28 cellular contexts compared by ENCODE assay signal in genomic region chr18:26908906-26909305, GRCh38. TPM values are rescaled to one million over a fixed set of nuclear protein-coding genes. Genes with fewer than 3 reads are reported as not detected.
"Had no signal": no experiment of that assay in that cellular context is flagged by ENCODE, and none has a peak within 500 bp of the region (broad histone marks: within the 10 kb centered on the region; RNA-seq: fewer than 3 reads in every experiment).

No MANE protein-coding gene starts in this region.

- H3K4me1 ChIP-seq: adrenal gland, ascending aorta, body of pancreas, SJSA1 had no signal

- H3K4me3 ChIP-seq: adrenal gland, ascending aorta, body of pancreas, SJSA1 had no signal

- H3K9ac ChIP-seq: KMS-11 had no signal

- H3K27me3 ChIP-seq: adrenal gland, ascending aorta, body of pancreas, SJSA1 had no signal

- H3K36me3 ChIP-seq: adrenal gland, ascending aorta, SJSA1 had no signal

- H3K9me3 ChIP-seq: adrenal gland, ascending aorta, body of pancreas, SJSA1 had no signal

- H3K4me2 ChIP-seq: KMS-11 had no signal

- H3K27ac ChIP-seq: adrenal gland, ascending aorta, body of pancreas, KMS-11, RWPE1, SJSA1 had no signal

- DNase-seq: activated B cell treated with CpG ODN at 0.5 μM for 24 hours; activated CD4-positive, alpha-beta memory T cell treated with anti-CD3 and anti-CD28 coated beads for 36 hours; activated CD4-positive, alpha-beta T cell treated with anti-CD3 and anti-CD28 coated beads for 1 hour; activated CD4-positive, alpha-beta T cell treated with anti-CD3 and anti-CD28 coated beads, Interleukin-2, amount 10 ng/mL, durations not matched to agents 24 days and 14 days; activated CD8-positive, alpha-beta memory T cell treated with anti-CD3 and anti-CD28 coated beads for 24 hours; activated gamma-delta T cell treated with Interleukin-2 at 50 U/mL for 16 hours; activated naive CD4-positive, alpha-beta T cell treated with anti-CD3 and anti-CD28 coated beads, Interleukin-2, amount 50 U/mL, for 16 hours; activated naive CD8-positive, alpha-beta T cell treated with anti-CD3 and anti-CD28 coated beads, Interleukin-2, amount 10 ng/mL, durations not matched to agents 7 days and 5 days; activated T-cell treated with anti-CD3 and anti-CD28 coated beads, Interleukin-2, amount 50 U/mL, for 72 hours; adrenal gland; body of pancreas; cerebellar nuclear complex; NCI-H1092; NCI-H1417 treated with DMSO at 0.1 percent for 48 hours; NCI-H1694; NCI-H2029 treated with DMSO at 0.1 percent for 48 hours; NCI-H510A treated with DMSO at 0.1 percent for 48 hours; NCI-H69; NK-92 treated with Interleukin-12 subunit alpha and Interleukin-12 subunit beta, amount 100 ng/mL, for 24 hours; OCI-M1; Right ventricle myocardium superior; T-helper 9 cell had no signal

RNA-seq across cellular contexts. Expression of gene AQP4, which starts 43.4 kb away (rescaled TPM):
- total RNA-seq: activated B cell treated with CpG ODN at 0.5 μM for 24 hours; activated CD4-positive, alpha-beta memory T cell treated with anti-CD3 and anti-CD28 coated beads for 36 hours; activated CD4-positive, alpha-beta T cell treated with anti-CD3 and anti-CD28 coated beads, Interleukin-2, amount 10 ng/mL, durations not matched to agents 24 days and 14 days; activated naive CD8-positive, alpha-beta T cell treated with anti-CD3 and anti-CD28 coated beads, Interleukin-2, amount 10 ng/mL, durations not matched to agents 7 days and 5 days; activated T-cell treated with anti-CD3 and anti-CD28 coated beads, Interleukin-2, amount 50 U/mL, for 72 hours; activated T-helper 2 cell treated with anti-CD3 and anti-CD28 coated beads, Interferon-gamma antibody, Interleukin-2, Interleukin-4, amounts not matched to agents 10 μg/mL and 5 μg/mL and 100 μg/mL, durations not matched to agents 14 hours and 24 hours and 36 hours; ascending aorta; MCF 10A; SJSA1 had no signal
